1 cellular context compared by ENCODE assay signal in genomic region chr10:101092742-101093386, GRCh38.
TF ChIP-seq lines count a peak whose summit lies in the region.

No MANE protein-coding gene starts in this region.

TF ChIP-seq in HepG2, 621 proteins besides CTCF, POLR2A, EP300 and RAD21:
- peak; percentile 77 for TF ChIP-seq NR2F2 (IDR thresholded peaks at IDR 0.05; ENCODE audit: borderline replicate concordance, low read depth)
- TF ChIP-seq NR2F6 (IDR thresholded peaks at IDR 0.05) = peak; percentile 91
- TF ChIP-seq NR2F6 (CRISPR knock-in tag; IDR thresholded peaks at IDR 0.05) = peak; percentile 90
- TF ChIP-seq, protein P1, sequence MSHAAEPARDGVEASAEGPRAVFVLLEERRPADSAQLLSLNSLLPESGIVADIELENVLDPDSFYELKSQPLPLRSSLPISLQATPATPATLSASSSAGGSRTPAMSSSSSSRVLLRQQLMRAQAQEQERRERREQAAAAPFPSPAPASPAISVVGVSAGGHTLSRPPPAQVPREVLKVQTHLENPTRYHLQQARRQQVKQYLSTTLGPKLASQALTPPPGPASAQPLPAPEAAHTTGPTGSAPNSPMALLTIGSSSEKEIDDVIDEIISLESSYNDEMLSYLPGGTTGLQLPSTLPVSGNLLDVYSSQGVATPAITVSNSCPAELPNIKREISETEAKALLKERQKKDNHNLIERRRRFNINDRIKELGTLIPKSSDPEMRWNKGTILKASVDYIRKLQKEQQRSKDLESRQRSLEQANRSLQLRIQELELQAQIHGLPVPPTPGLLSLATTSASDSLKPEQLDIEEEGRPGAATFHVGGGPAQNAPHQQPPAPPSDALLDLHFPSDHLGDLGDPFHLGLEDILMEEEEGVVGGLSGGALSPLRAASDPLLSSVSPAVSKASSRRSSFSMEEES (CRISPR knock-in tag; IDR thresholded peaks at IDR 0.05) = no peak
- no peak for TF ChIP-seq NFE2L1 (CRISPR knock-in tag; IDR thresholded peaks at IDR 0.05; ENCODE audit: borderline replicate concordance)
- peak; percentile 40; the same call in 1 of the 2 replicates for TF ChIP-seq SP5 (CRISPR knock-in tag; IDR thresholded peaks at IDR 0.05; ENCODE audit: borderline replicate concordance, low read depth)
- TF ChIP-seq TEAD3 (CRISPR knock-in tag; optimal IDR thresholded peaks at IDR 0.05; ENCODE audit: borderline replicate concordance) = no peak
- peak; percentile 63; the same call in 1 of the 2 replicates for TF ChIP-seq RERE (CRISPR knock-in tag; IDR thresholded peaks at IDR 0.05; ENCODE audit: low read depth)
- peak; percentile 84; the same call in 1 of the 2 replicates for TF ChIP-seq PITX1 (CRISPR knock-in tag; IDR thresholded peaks at IDR 0.05)
- TF ChIP-seq, protein P2, sequence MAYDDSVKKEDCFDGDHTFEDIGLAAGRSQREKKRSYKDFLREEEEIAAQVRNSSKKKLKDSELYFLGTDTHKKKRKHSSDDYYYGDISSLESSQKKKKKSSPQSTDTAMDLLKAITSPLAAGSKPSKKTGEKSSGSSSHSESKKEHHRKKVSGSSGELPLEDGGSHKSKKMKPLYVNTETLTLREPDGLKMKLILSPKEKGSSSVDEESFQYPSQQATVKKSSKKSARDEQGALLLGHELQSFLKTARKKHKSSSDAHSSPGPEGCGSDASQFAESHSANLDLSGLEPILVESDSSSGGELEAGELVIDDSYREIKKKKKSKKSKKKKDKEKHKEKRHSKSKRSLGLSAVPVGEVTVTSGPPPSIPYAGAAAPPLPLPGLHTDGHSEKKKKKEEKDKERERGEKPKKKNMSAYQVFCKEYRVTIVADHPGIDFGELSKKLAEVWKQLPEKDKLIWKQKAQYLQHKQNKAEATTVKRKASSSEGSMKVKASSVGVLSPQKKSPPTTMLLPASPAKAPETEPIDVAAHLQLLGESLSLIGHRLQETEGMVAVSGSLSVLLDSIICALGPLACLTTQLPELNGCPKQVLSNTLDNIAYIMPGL (CRISPR knock-in tag; IDR thresholded peaks at IDR 0.05; ENCODE audit: borderline replicate concordance in 1 of 2, low read depth in 1 of 2) = no peak
- TF ChIP-seq, protein P3, sequence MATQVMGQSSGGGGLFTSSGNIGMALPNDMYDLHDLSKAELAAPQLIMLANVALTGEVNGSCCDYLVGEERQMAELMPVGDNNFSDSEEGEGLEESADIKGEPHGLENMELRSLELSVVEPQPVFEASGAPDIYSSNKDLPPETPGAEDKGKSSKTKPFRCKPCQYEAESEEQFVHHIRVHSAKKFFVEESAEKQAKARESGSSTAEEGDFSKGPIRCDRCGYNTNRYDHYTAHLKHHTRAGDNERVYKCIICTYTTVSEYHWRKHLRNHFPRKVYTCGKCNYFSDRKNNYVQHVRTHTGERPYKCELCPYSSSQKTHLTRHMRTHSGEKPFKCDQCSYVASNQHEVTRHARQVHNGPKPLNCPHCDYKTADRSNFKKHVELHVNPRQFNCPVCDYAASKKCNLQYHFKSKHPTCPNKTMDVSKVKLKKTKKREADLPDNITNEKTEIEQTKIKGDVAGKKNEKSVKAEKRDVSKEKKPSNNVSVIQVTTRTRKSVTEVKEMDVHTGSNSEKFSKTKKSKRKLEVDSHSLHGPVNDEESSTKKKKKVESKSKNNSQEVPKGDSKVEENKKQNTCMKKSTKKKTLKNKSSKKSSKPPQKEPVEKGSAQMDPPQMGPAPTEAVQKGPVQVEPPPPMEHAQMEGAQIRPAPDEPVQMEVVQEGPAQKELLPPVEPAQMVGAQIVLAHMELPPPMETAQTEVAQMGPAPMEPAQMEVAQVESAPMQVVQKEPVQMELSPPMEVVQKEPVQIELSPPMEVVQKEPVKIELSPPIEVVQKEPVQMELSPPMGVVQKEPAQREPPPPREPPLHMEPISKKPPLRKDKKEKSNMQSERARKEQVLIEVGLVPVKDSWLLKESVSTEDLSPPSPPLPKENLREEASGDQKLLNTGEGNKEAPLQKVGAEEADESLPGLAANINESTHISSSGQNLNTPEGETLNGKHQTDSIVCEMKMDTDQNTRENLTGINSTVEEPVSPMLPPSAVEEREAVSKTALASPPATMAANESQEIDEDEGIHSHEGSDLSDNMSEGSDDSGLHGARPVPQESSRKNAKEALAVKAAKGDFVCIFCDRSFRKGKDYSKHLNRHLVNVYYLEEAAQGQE (IDR thresholded peaks at IDR 0.05; ENCODE audit: borderline replicate concordance in 1 of 2, low read depth in 1 of 2, low read length in 2 of 2) = peak in 1 of 2 experiments; percentile 38; a peak in 2 of 4 replicates
- TF ChIP-seq MAZ (IDR thresholded peaks at IDR 0.05; ENCODE audit: borderline replicate concordance, low read depth, low read length) = no peak
- TF ChIP-seq MAZ (CRISPR knock-in tag; IDR thresholded peaks at IDR 0.05; ENCODE audit: low read depth) = peak; percentile 44; the same call in 1 of the 2 replicates
- TF ChIP-seq, protein P4, sequence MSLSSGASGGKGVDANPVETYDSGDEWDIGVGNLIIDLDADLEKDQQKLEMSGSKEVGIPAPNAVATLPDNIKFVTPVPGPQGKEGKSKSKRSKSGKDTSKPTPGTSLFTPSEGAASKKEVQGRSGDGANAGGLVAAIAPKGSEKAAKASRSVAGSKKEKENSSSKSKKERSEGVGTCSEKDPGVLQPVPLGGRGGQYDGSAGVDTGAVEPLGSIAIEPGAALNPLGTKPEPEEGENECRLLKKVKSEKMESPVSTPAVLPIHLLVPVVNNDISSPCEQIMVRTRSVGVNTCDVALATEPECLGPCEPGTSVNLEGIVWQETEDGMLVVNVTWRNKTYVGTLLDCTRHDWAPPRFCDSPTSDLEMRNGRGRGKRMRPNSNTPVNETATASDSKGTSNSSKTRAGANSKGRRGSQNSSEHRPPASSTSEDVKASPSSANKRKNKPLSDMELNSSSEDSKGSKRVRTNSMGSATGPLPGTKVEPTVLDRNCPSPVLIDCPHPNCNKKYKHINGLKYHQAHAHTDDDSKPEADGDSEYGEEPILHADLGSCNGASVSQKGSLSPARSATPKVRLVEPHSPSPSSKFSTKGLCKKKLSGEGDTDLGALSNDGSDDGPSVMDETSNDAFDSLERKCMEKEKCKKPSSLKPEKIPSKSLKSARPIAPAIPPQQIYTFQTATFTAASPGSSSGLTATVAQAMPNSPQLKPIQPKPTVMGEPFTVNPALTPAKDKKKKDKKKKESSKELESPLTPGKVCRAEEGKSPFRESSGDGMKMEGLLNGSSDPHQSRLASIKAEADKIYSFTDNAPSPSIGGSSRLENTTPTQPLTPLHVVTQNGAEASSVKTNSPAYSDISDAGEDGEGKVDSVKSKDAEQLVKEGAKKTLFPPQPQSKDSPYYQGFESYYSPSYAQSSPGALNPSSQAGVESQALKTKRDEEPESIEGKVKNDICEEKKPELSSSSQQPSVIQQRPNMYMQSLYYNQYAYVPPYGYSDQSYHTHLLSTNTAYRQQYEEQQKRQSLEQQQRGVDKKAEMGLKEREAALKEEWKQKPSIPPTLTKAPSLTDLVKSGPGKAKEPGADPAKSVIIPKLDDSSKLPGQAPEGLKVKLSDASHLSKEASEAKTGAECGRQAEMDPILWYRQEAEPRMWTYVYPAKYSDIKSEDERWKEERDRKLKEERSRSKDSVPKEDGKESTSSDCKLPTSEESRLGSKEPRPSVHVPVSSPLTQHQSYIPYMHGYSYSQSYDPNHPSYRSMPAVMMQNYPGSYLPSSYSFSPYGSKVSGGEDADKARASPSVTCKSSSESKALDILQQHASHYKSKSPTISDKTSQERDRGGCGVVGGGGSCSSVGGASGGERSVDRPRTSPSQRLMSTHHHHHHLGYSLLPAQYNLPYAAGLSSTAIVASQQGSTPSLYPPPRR (CRISPR knock-in tag; IDR thresholded peaks at IDR 0.05; ENCODE audit: borderline replicate concordance) = peak; percentile 72; the same call in 1 of the 2 replicates
- TF ChIP-seq FOXA3 (CRISPR knock-in tag; IDR thresholded peaks at IDR 0.05) = 0 out of 2 replicates have a peak, but pooled peaks have one; percentile 10
- TF ChIP-seq ZNF614 (CRISPR knock-in tag; IDR thresholded peaks at IDR 0.05; ENCODE audit: borderline replicate concordance) = peak; percentile 32; the same call in 1 of the 2 replicates
- no peak for TF ChIP-seq SOX13 (IDR thresholded peaks at IDR 0.05)
- TF ChIP-seq SOX13 (CRISPR knock-in tag; conservative IDR thresholded peaks at IDR 0.05 in 1 of 2, IDR thresholded peaks at IDR 0.05 in 1 of 2) = 0 out of 4 replicates have a peak, but pooled peaks of 1 of the 2 experiments have one; percentile 7
- TF ChIP-seq NR2F1 (CRISPR knock-in tag; IDR thresholded peaks at IDR 0.05) = peak in 1 of 2 experiments; percentile 47; a peak in 1 of 4 replicates
- TF ChIP-seq ZNF746 (CRISPR knock-in tag; IDR thresholded peaks at IDR 0.05) = peak; percentile 81; the same call in 1 of the 2 replicates
- TF ChIP-seq, protein P5, sequence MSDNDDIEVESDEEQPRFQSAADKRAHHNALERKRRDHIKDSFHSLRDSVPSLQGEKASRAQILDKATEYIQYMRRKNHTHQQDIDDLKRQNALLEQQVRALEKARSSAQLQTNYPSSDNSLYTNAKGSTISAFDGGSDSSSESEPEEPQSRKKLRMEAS (IDR thresholded peaks at IDR 0.05) = no peak
- no peak for TF ChIP-seq ZNF10 (CRISPR knock-in tag; IDR thresholded peaks at IDR 0.05; ENCODE audit: borderline replicate concordance, low read depth)
- TF ChIP-seq LCORL (IDR thresholded peaks at IDR 0.05) = no peak
- peak; percentile 65; the same call in 1 of the 2 replicates for TF ChIP-seq LCORL (CRISPR knock-in tag; IDR thresholded peaks at IDR 0.05)
- TF ChIP-seq NR2C2 (CRISPR knock-in tag; IDR thresholded peaks at IDR 0.05; ENCODE audit: borderline replicate concordance) = peak; percentile 44; the same call in 1 of the 2 replicates
- no peak for TF ChIP-seq MED1 (CRISPR knock-in tag; IDR thresholded peaks at IDR 0.05)
- TF ChIP-seq HHEX (CRISPR knock-in tag; IDR thresholded peaks at IDR 0.05) = peak; percentile 75
- no peak for TF ChIP-seq ZNF17 (CRISPR knock-in tag; IDR thresholded peaks at IDR 0.05)
- peak; percentile 21; the same call in 1 of the 2 replicates for TF ChIP-seq ZNF652 (CRISPR knock-in tag; IDR thresholded peaks at IDR 0.05; ENCODE audit: borderline replicate concordance, low read depth)
- TF ChIP-seq HMG20B (CRISPR knock-in tag; conservative IDR thresholded peaks at IDR 0.05) = 0 out of 2 replicates have a peak, but pooled peaks have one; percentile 28
- no peak for TF ChIP-seq FOXA1 (IDR thresholded peaks at IDR 0.05)
- TF ChIP-seq FOXA1 (CRISPR knock-in tag; IDR thresholded peaks at IDR 0.05) = peak; percentile 24; the same call in 1 of the 2 replicates
- TF ChIP-seq, protein P6, sequence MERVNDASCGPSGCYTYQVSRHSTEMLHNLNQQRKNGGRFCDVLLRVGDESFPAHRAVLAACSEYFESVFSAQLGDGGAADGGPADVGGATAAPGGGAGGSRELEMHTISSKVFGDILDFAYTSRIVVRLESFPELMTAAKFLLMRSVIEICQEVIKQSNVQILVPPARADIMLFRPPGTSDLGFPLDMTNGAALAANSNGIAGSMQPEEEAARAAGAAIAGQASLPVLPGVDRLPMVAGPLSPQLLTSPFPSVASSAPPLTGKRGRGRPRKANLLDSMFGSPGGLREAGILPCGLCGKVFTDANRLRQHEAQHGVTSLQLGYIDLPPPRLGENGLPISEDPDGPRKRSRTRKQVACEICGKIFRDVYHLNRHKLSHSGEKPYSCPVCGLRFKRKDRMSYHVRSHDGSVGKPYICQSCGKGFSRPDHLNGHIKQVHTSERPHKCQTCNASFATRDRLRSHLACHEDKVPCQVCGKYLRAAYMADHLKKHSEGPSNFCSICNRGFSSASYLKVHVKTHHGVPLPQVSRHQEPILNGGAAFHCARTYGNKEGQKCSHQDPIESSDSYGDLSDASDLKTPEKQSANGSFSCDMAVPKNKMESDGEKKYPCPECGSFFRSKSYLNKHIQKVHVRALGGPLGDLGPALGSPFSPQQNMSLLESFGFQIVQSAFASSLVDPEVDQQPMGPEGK (CRISPR knock-in tag; IDR thresholded peaks at IDR 0.05) = peak; percentile 87
